In genomic region chr17:8109669-8110455, GRCh38 we compare ENCODE assay signal across 9 cellular contexts. TPM values are rescaled to one million over a fixed set of nuclear protein-coding genes. Genes with fewer than 3 reads are reported as not detected.
DNase-seq lines count a peak whose midpoint lies in the region; ATAC-seq and TF ChIP-seq lines count a peak whose summit lies in the region.
"Had no signal": no experiment of that assay in that cellular context is flagged by ENCODE, and none has a peak within 500 bp of the region (broad histone marks: within the 10 kb centered on the region; RNA-seq: fewer than 3 reads in every experiment).

No MANE protein-coding gene starts in this region.

- no peak overlapping the region for H3K27ac ChIP-seq in DOHH2 (ENCODE audit: low read depth, low read length)

- peak; percentile 90 for DNase-seq in activated CD4-positive, alpha-beta T cell treated with anti-CD3 and anti-CD28 coated beads for 36 hours
- DNase-seq in memory B cell (ENCODE audit: low spot score in 2 of 2) (peak; percentile 85 to 90), medulla oblongata (ENCODE audit: extremely low spot score) (no peak)
- DNase-seq in stimulated activated CD8-positive, alpha-beta memory T cell treated with anti-CD3 and anti-CD28 coated beads, Interleukin-4, amount 100 ng/mL, for 48 hours = peak; percentile 86

- CTCF ChIA-PET in activated CD4-positive, alpha-beta T cell treated with anti-CD3 and anti-CD28 coated beads for 36 hours (lab: Charles Lee) = interaction anchor here (0.5 to 15.8 kb wide), 20 partner anchors 9 to 194 kb away, joined by 3 to 155 read pairs (median 6); partner anchors contain the start of genes ALOX12B and TMEM107

- H3K9me3 ChIP-seq in DOHH2 (ENCODE audit: control insufficient read depth, insufficient read depth, low read length) (no peaks in the 10 kb centered on the region), Loucy (ENCODE audit: insufficient read depth, low read depth, low read length) (no peaks in the 10 kb centered on the region)

- H3K27ac Mint-ChIP-seq in activated CD4-positive, alpha-beta T cell treated with anti-CD3 and anti-CD28 coated beads for 36 hours = no peak overlapping the region
- no peak overlapping the region for H3K27ac Mint-ChIP-seq in dendritic cell treated with granulocyte-macrophage colony-stimulating factor and Interleukin-4, amounts not matched to agents 40 ng/mL and 50 ng/mL, for 4 days
- H3K27ac Mint-ChIP-seq in memory B cell = no peak overlapping the region

- intact Hi-C loops in activated CD4-positive, alpha-beta T cell treated with anti-CD3 and anti-CD28 coated beads for 36 hours (cut with DNase I, micrococcal nuclease) = loop anchor here (1.0 kb wide), 3 partner anchors 28 to 50 kb away; no protein-coding TSS in a partner anchor
- intact Hi-C loops in dendritic cell treated with granulocyte-macrophage colony-stimulating factor and Interleukin-4, amounts not matched to agents 40 ng/mL and 50 ng/mL, for 4 days (cut with micrococcal nuclease) = no loop called here

- H3K9ac ChIP-seq in Loucy (ENCODE audit: low read depth, low read length, poor library complexity, severe bottlenecking) = no peak overlapping the region

- H3K9me3 Mint-ChIP-seq in activated CD4-positive, alpha-beta T cell treated with anti-CD3 and anti-CD28 coated beads for 36 hours (ENCODE audit: low read depth) = no peaks in the 10 kb centered on the region
- no peaks in the 10 kb centered on the region for H3K9me3 Mint-ChIP-seq in dendritic cell treated with granulocyte-macrophage colony-stimulating factor and Interleukin-4, amounts not matched to agents 40 ng/mL and 50 ng/mL, for 4 days
- H3K9me3 Mint-ChIP-seq in memory B cell = no peaks in the 10 kb centered on the region

- H3K27me3 ChIP-seq in DOHH2 (ENCODE audit: control insufficient read depth, low read length) = peaks cover 43% of the 10 kb centered on the region
- peaks cover 11% of the 10 kb centered on the region for H3K27me3 ChIP-seq in Loucy (ENCODE audit: insufficient read depth, low read length, poor library complexity, severe bottlenecking)

- H2AFZ ChIP-seq in Loucy (ENCODE audit: low read length) = no peak overlapping the region

- H3K4me2 ChIP-seq in DOHH2 (ENCODE audit: low read length) (peak overlapping the region; percentile 81), Loucy (ENCODE audit: low read depth, low read length, poor library complexity, severe bottlenecking) (no peak overlapping the region)

- H3K36me3 ChIP-seq in DOHH2 (ENCODE audit: control insufficient read depth, low read length) (no peaks in the 10 kb centered on the region), Loucy (ENCODE audit: insufficient read depth, low read length) (no peaks in the 10 kb centered on the region)

- peaks cover 19% of the 10 kb centered on the region for H3K27me3 Mint-ChIP-seq in activated CD4-positive, alpha-beta T cell treated with anti-CD3 and anti-CD28 coated beads for 36 hours
- H3K27me3 Mint-ChIP-seq in dendritic cell treated with granulocyte-macrophage colony-stimulating factor and Interleukin-4, amounts not matched to agents 40 ng/mL and 50 ng/mL, for 4 days = peaks cover 89% of the 10 kb centered on the region
- peaks cover 25% of the 10 kb centered on the region for H3K27me3 Mint-ChIP-seq in memory B cell

- H3K36me3 Mint-ChIP-seq in activated CD4-positive, alpha-beta T cell treated with anti-CD3 and anti-CD28 coated beads for 36 hours (ENCODE audit: low read depth) = no peaks in the 10 kb centered on the region
- H3K36me3 Mint-ChIP-seq in dendritic cell treated with granulocyte-macrophage colony-stimulating factor and Interleukin-4, amounts not matched to agents 40 ng/mL and 50 ng/mL, for 4 days (ENCODE audit: low read depth) = no peaks in the 10 kb centered on the region
- H3K36me3 Mint-ChIP-seq in memory B cell = no peaks in the 10 kb centered on the region

- H3K4me1 Mint-ChIP-seq in activated CD4-positive, alpha-beta T cell treated with anti-CD3 and anti-CD28 coated beads for 36 hours = peaks cover 5% of the 10 kb centered on the region
- H3K4me1 Mint-ChIP-seq in dendritic cell treated with granulocyte-macrophage colony-stimulating factor and Interleukin-4, amounts not matched to agents 40 ng/mL and 50 ng/mL, for 4 days (ENCODE audit: low read depth) = peaks cover 14% of the 10 kb centered on the region
- peaks cover 7% of the 10 kb centered on the region for H3K4me1 Mint-ChIP-seq in memory B cell

- peak overlapping the region; percentile 34 for H3K4me3 Mint-ChIP-seq in activated CD4-positive, alpha-beta T cell treated with anti-CD3 and anti-CD28 coated beads for 36 hours
- H3K4me3 Mint-ChIP-seq in dendritic cell treated with granulocyte-macrophage colony-stimulating factor and Interleukin-4, amounts not matched to agents 40 ng/mL and 50 ng/mL, for 4 days = peak overlapping the region; percentile 30
- H3K4me3 Mint-ChIP-seq in memory B cell = peak overlapping the region; percentile 55

- no peaks in the 10 kb centered on the region for H3F3A ChIP-seq in DOHH2 (ENCODE audit: control insufficient read depth, insufficient read depth)
- no peaks in the 10 kb centered on the region for H3F3A ChIP-seq in Loucy (ENCODE audit: low read depth)

- peak overlapping the region; percentile 60 for H3K4me3 ChIP-seq in DOHH2 (ENCODE audit: low read length)
- H3K4me3 ChIP-seq in Loucy (ENCODE audit: low read length, poor library complexity, severe bottlenecking) = no peak overlapping the region

- peaks cover 8% of the 10 kb centered on the region for H3K4me1 ChIP-seq in DOHH2 (ENCODE audit: control insufficient read depth, low read length)
- H3K4me1 ChIP-seq in Loucy (ENCODE audit: insufficient read depth, low read length, poor library complexity, severe bottlenecking) = peaks cover 3% of the 10 kb centered on the region

- POLR2A ChIA-PET in activated CD4-positive, alpha-beta T cell treated with anti-CD3 and anti-CD28 coated beads for 36 hours (lab: Charles Lee) = no interaction called here

- ATAC-seq in activated CD4-positive, alpha-beta T cell treated with anti-CD3 and anti-CD28 coated beads for 36 hours = peak; percentile 97
- ATAC-seq in memory B cell (ENCODE audit: low read depth) (peak; percentile 97), HG03520 (IDR thresholded peaks at IDR 0.05; ENCODE audit: unreplicated experiment) (no peak)

- peak; percentile 94 for TF ChIP-seq CTCF in DOHH2 (IDR thresholded peaks at IDR 0.05; ENCODE audit: low read depth, low read length, poor library complexity, severe bottlenecking)
- peak; percentile 70 for TF ChIP-seq CTCF in Loucy (conservative IDR thresholded peaks at IDR 0.05; ENCODE audit: low read length)

- H3K79me2 ChIP-seq in DOHH2 (ENCODE audit: control insufficient read depth, low read length) (no peaks in the 10 kb centered on the region), Loucy (ENCODE audit: insufficient read depth, low read length) (no peaks in the 10 kb centered on the region)

- no peaks in the 10 kb centered on the region for H3K9me2 ChIP-seq in DOHH2 (replicated peaks; ENCODE audit: control insufficient read depth, low read length)
- H3K9me2 ChIP-seq in Loucy (replicated peaks; ENCODE audit: low read depth, low read length) = no peaks in the 10 kb centered on the region

- H4K20me1 ChIP-seq in DOHH2 (ENCODE audit: control insufficient read depth, insufficient read depth, low read depth, low read length) = no peaks in the 10 kb centered on the region; the same call in 1 of the 2 replicates
- no peaks in the 10 kb centered on the region for H4K20me1 ChIP-seq in Loucy (ENCODE audit: insufficient read depth, low read length, poor library complexity, severe bottlenecking)

RNA-seq across cellular contexts. Expression of gene ALOXE3, which starts 8.5 kb away (rescaled TPM):
- total RNA-seq in activated CD4-positive, alpha-beta T cell treated with anti-CD3 and anti-CD28 coated beads for 36 hours = under 1 TPM; 0.27 to 0.28 TPM
- total RNA-seq: T-helper 1 cell treated with Interleukin-12 subunit alpha and Interleukin-12 subunit beta and Interleukin-4 antibody, amounts not matched to agents 30 ng/mL and 1 ng/mL, for 36 hours had no signal

RNA-seq across cellular contexts. Expression of gene HES7, which starts 14.0 kb away (rescaled TPM):
- 1 to 10 TPM; 2.4 to 3.2 TPM for total RNA-seq in activated CD4-positive, alpha-beta T cell treated with anti-CD3 and anti-CD28 coated beads for 36 hours

RNA-seq across cellular contexts. Expression of gene ALOX12B, which starts 22.3 kb away (rescaled TPM):
- 1 to 10 TPM; 3.3 to 3.6 TPM for total RNA-seq in activated CD4-positive, alpha-beta T cell treated with anti-CD3 and anti-CD28 coated beads for 36 hours
- total RNA-seq: T-helper 1 cell treated with Interleukin-12 subunit alpha and Interleukin-12 subunit beta and Interleukin-4 antibody, amounts not matched to agents 30 ng/mL and 1 ng/mL, for 36 hours had no signal

RNA-seq across cellular contexts. Expression of gene PER1, which starts 42.3 kb away (rescaled TPM):
- 10 to 100 TPM; 46.5 to 55.9 TPM for total RNA-seq in activated CD4-positive, alpha-beta T cell treated with anti-CD3 and anti-CD28 coated beads for 36 hours

RNA-seq across cellular contexts. Expression of gene VAMP2, which starts 52.9 kb away (rescaled TPM):
- total RNA-seq in activated CD4-positive, alpha-beta T cell treated with anti-CD3 and anti-CD28 coated beads for 36 hours = 10 to 100 TPM; 26.7 to 27.8 TPM
